ENCODE assay signal across 11 cellular contexts in genomic region chr10:56142092-56142728, GRCh38.
DNase-seq lines count a peak whose midpoint lies in the region; ATAC-seq and TF ChIP-seq lines count a peak whose summit lies in the region.
"Had no signal": no experiment of that assay in that cellular context is flagged by ENCODE, and none has a peak within 500 bp of the region (broad histone marks: within the 10 kb centered on the region; RNA-seq: fewer than 3 reads in every experiment).

No MANE protein-coding gene starts in this region.

- no peaks in the 10 kb centered on the region for H4K20me1 ChIP-seq in PC-9 (ENCODE audit: insufficient read depth)

- TF ChIP-seq EP300 in esophagus muscularis mucosa (IDR thresholded peaks at IDR 0.05), result no peak

- ATAC-seq in GM18502 (IDR thresholded peaks at IDR 0.05; ENCODE audit: poor library complexity, unreplicated experiment), result peak; percentile 90
- peak; percentile 85 for ATAC-seq in GM21367 (IDR thresholded peaks at IDR 0.05; ENCODE audit: unreplicated experiment)
- ATAC-seq in HG02943 (IDR thresholded peaks at IDR 0.05; ENCODE audit: low read depth, unreplicated experiment), result peak; percentile 89
- peak; percentile 94 for ATAC-seq in HG03565 (IDR thresholded peaks at IDR 0.05; ENCODE audit: unreplicated experiment)
- ATAC-seq: activated T-helper 17 cell treated with anti-CD3 and anti-CD28 coated beads, Interleukin-2, amount 50 U/mL, for 72 hours had no signal

- no peak overlapping the region for H3K27ac ChIP-seq in esophagus muscularis mucosa (replicated peaks in 1 of 4)
- no peak overlapping the region for H3K27ac ChIP-seq in caudate nucleus (ENCODE audit: low read depth, low read length)
- no peak overlapping the region for H3K27ac ChIP-seq in prostate gland
- H3K27ac ChIP-seq in PC-9, result no peak overlapping the region

- CTCF ChIA-PET in PC-9 (lab: Charles Lee), result no interaction called here

- BruUV-seq in PC-9 (replicated peaks; lab: Mats Ljungman, UMichigan), result no TSS peak

- POLR2A ChIA-PET in PC-9 (lab: Charles Lee; ENCODE audit: unreplicated experiment), result no interaction called here

- WGBS in esophagus muscularis mucosa, result 75% methylated on average over 1 of the region's 1 CpG
- 77% methylated on average over 1 of the region's 1 CpG for WGBS in prostate gland

- no peak for DNase-seq in esophagus muscularis mucosa (ENCODE audit: extremely low spot score)
- DNase-seq in caudate nucleus (lab: John Stamatoyannopoulos, UW), result no peak
- DNase-seq in prostate gland (ENCODE audit: low spot score), result no peak
- no peak for DNase-seq in PC-9
- DNase-seq: activated CD4-positive, alpha-beta T cell treated with anti-CD3 and anti-CD28 coated beads for 48 hours had no signal

- H3K4me3 ChIP-seq in esophagus muscularis mucosa, result no peak overlapping the region
- H3K4me3 ChIP-seq in prostate gland, result no peak overlapping the region
- H3K4me3 ChIP-seq in PC-9, result no peak overlapping the region
- H3K4me3 ChIP-seq: lung had no signal

- H3K27me3 ChIP-seq in esophagus muscularis mucosa, result no peaks in the 10 kb centered on the region
- no peaks in the 10 kb centered on the region for H3K27me3 ChIP-seq in prostate gland (replicated peaks; ENCODE audit: insufficient read depth)
- no peaks in the 10 kb centered on the region for H3K27me3 ChIP-seq in PC-9 (ENCODE audit: insufficient read depth, low read depth)

- no peaks in the 10 kb centered on the region for H3K36me3 ChIP-seq in esophagus muscularis mucosa
- H3K36me3 ChIP-seq in prostate gland, result no peaks in the 10 kb centered on the region
- H3K36me3 ChIP-seq in PC-9 (ENCODE audit: low read depth), result no peaks in the 10 kb centered on the region

- no peaks in the 10 kb centered on the region for H3K79me2 ChIP-seq in PC-9 (ENCODE audit: low read depth)

- H3K9me2 ChIP-seq in PC-9 (ENCODE audit: insufficient read depth), result no peaks in the 10 kb centered on the region

- H2AFZ ChIP-seq in PC-9, result no peak overlapping the region

- H3K4me2 ChIP-seq in PC-9, result no peak overlapping the region

- no peaks in the 10 kb centered on the region for H3K9me3 ChIP-seq in esophagus muscularis mucosa
- no peaks in the 10 kb centered on the region for H3K9me3 ChIP-seq in prostate gland
- no peaks in the 10 kb centered on the region for H3K9me3 ChIP-seq in PC-9 (ENCODE audit: insufficient read depth, low read depth)

- no peak for TF ChIP-seq CTCF in esophagus muscularis mucosa (IDR thresholded peaks at IDR 0.05)
- no peak for TF ChIP-seq CTCF in prostate gland (IDR thresholded peaks at IDR 0.05)
- no peak for TF ChIP-seq CTCF in PC-9 (conservative IDR thresholded peaks at IDR 0.05)

- TF ChIP-seq POLR2A in esophagus muscularis mucosa (IDR thresholded peaks at IDR 0.05; ENCODE audit: low read depth) (no peak), prostate gland (IDR thresholded peaks at IDR 0.05) (no peak)

- no peaks in the 10 kb centered on the region for H3F3A ChIP-seq in PC-9 (ENCODE audit: insufficient read depth, low read depth)

- H3K4me1 ChIP-seq in esophagus muscularis mucosa (no peaks in the 10 kb centered on the region), prostate gland (replicated peaks) (no peaks in the 10 kb centered on the region), PC-9 (replicated peaks; ENCODE audit: insufficient read depth) (no peaks in the 10 kb centered on the region)

- intact Hi-C loops in esophagus muscularis mucosa (cut with DNase I), result no loop called here
- intact Hi-C loops in prostate gland (cut with DNase I), result no loop called here
- intact Hi-C loops in PC-9 (cut with micrococcal nuclease; ENCODE audit: unreplicated experiment), result no loop called here
